In the genomic region with DNA sequence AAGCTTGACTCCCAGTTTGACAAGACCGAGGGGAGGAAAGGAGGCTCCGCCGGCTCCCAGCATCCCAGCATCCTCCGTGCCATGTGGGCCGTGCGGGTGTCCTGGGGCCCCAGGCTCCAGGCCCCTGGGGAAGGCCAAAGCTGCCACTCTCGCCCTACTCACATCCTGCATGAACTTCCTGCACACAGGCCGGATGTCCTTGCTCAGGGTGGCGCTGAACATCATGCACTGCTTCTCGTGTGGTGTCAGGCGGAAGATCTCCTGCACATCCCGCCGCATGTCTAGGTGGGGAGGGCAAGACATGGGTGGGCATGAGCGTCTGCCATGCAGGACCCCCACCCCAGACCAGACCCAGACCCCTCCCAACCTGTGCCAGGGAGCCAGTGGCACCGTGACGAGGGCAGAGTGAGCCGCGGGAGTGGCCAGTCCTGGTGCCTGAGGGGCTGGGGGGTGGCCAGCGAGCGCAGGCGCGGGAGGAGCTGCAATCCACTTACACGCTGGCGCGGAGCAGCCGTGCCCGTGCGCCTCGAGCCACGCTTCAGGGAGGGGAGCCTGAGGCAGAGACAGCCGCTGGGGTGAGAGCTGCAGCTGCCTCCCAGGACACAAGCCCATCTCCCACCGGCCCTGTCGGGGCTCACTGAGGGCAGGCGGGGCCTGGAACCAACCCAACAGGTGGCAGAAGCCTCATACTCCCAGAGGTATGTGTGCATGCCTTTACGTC, we compare ENCODE assay signal across 15 cellular contexts. TPM values are rescaled to one million over a fixed set of nuclear protein-coding genes. Genes with fewer than 3 reads are reported as not detected.
DNase-seq lines count a peak whose midpoint lies in the region; ATAC-seq and TF ChIP-seq lines count a peak whose summit lies in the region.
"Had no signal": no experiment of that assay in that cellular context is flagged by ENCODE, and none has a peak within 500 bp of the region (broad histone marks: within the 10 kb centered on the region; RNA-seq: fewer than 3 reads in every experiment).

No MANE protein-coding gene starts in this region.

- peak overlapping the region; percentile 30 for H3K27ac ChIP-seq in CD8-positive, alpha-beta T cell (ENCODE audit: low read depth, low read length)
- peak overlapping the region in 3 of 4 donors; percentile 11 to 55 (median 19) for H3K27ac ChIP-seq in Peyer's patch
- no peak overlapping the region for H3K27ac ChIP-seq in naive thymus-derived CD4-positive, alpha-beta T cell (ENCODE audit: low read depth, low read length)

- no peaks in the 10 kb centered on the region for H3K9me3 ChIP-seq in CD8-positive, alpha-beta T cell (ENCODE audit: low read length)
- no peaks in the 10 kb centered on the region for H3K9me3 ChIP-seq in Peyer's patch
- no peaks in the 10 kb centered on the region for H3K9me3 ChIP-seq in naive thymus-derived CD4-positive, alpha-beta T cell (ENCODE audit: control insufficient read depth in 2 of 3, low read length in 3 of 3)

- POLR2A ChIA-PET in CD8-positive, alpha-beta T cell (lab: Charles Lee), result interaction anchor here (0.8 to 2.4 kb wide), 8 partner anchors 9 to 113 kb away, joined by 3 to 13 read pairs (median 5); partner anchors contain the start of genes ADGRE5, DDX39A and PKN1
- POLR2A ChIA-PET in naive thymus-derived CD4-positive, alpha-beta T cell (lab: Charles Lee), result interaction anchor here (0.6 to 1.4 kb wide), 5 partner anchors 10 to 104 kb away, joined by 3 to 5 read pairs (median 3); no protein-coding TSS in a partner anchor

- no peak overlapping the region for H3K4me3 ChIP-seq in CD8-positive, alpha-beta T cell (ENCODE audit: low read depth, low read length)
- H3K4me3 ChIP-seq in Peyer's patch, result no peak overlapping the region
- H3K4me3 ChIP-seq in naive thymus-derived CD4-positive, alpha-beta T cell (ENCODE audit: low read length), result no peak overlapping the region

- peaks cover 76% of the 10 kb centered on the region for H3K36me3 ChIP-seq in CD8-positive, alpha-beta T cell (ENCODE audit: insufficient read depth, low read length)
- H3K36me3 ChIP-seq in Peyer's patch, result peaks cover 0 to 87% (median 0%) of the 10 kb centered on the region in 3 donors
- H3K36me3 ChIP-seq in naive thymus-derived CD4-positive, alpha-beta T cell (ENCODE audit: control insufficient read depth in 2 of 3, insufficient read depth in 3 of 3, low read length in 3 of 3), result peaks cover 50 to 86% (median 53%) of the 10 kb centered on the region in 3 experiments

- no peaks in the 10 kb centered on the region for H3K9me3 Mint-ChIP-seq in CD8-positive, alpha-beta T cell
- H3K9me3 Mint-ChIP-seq in naive thymus-derived CD4-positive, alpha-beta T cell, result no peaks in the 10 kb centered on the region
- H3K9me3 Mint-ChIP-seq: naive B cell had no signal

- peak in 4 of 7 experiments; percentile 30 to 68 (median 54) for DNase-seq in CD8-positive, alpha-beta T cell
- peak; percentile 54 to 74 (median 54) for DNase-seq in Peyer's patch
- DNase-seq in activated effector memory CD4-positive, alpha-beta T cell treated with Interleukin-2 at 50 U/mL for 16 hours, result peak; percentile 56
- peak in 2 of 9 donors; percentile 27 to 31 for DNase-seq in naive thymus-derived CD4-positive, alpha-beta T cell
- DNase-seq in DMS53 treated with DMSO at 0.1 percent for 48 hours (lab: John Stamatoyannopoulos, UW; ENCODE audit: unreplicated experiment), result no peak
- DNase-seq in NCI-H2081 (lab: John Stamatoyannopoulos, UW), result no peak
- no peak for DNase-seq in A172 (ENCODE audit: low spot score)
- no peak for DNase-seq in NCI-H2107 treated with DMSO at 0.1 percent for 48 hours (lab: John Stamatoyannopoulos, UW; ENCODE audit: unreplicated experiment)
- DNase-seq: C1 segment of cervical spinal cord, KBM-7, naive B cell, NCI-H1436 treated with DMSO at 0.1 percent for 48 hours, NCI-H524, substantia nigra had no signal

- peak overlapping the region; percentile 79 for H3K27ac Mint-ChIP-seq in CD8-positive, alpha-beta T cell
- H3K27ac Mint-ChIP-seq in naive thymus-derived CD4-positive, alpha-beta T cell, result peak overlapping the region in 6 of 9 donors; percentile 5 to 85 (median 66)

- TF ChIP-seq POLR2A in Peyer's patch (IDR thresholded peaks at IDR 0.05), result no peak

- peaks cover 83% of the 10 kb centered on the region for H3K36me3 Mint-ChIP-seq in CD8-positive, alpha-beta T cell
- peaks cover 4 to 46% (median 21%) of the 10 kb centered on the region in 5 donors for H3K36me3 Mint-ChIP-seq in naive thymus-derived CD4-positive, alpha-beta T cell

- no peaks in the 10 kb centered on the region for H3K27me3 Mint-ChIP-seq in CD8-positive, alpha-beta T cell (ENCODE audit: low read depth)
- no peaks in the 10 kb centered on the region for H3K27me3 Mint-ChIP-seq in naive thymus-derived CD4-positive, alpha-beta T cell
- H3K27me3 Mint-ChIP-seq: naive B cell had no signal

- TF ChIP-seq CTCF in CD8-positive, alpha-beta T cell (IDR thresholded peaks at IDR 0.05), result no peak
- no peak for TF ChIP-seq CTCF in Peyer's patch (IDR thresholded peaks at IDR 0.05)

- H3K4me3 Mint-ChIP-seq in CD8-positive, alpha-beta T cell, result peak overlapping the region; percentile 26
- peak overlapping the region in 3 of 10 donors; percentile 25 to 58 (median 33) for H3K4me3 Mint-ChIP-seq in naive thymus-derived CD4-positive, alpha-beta T cell
- H3K4me3 Mint-ChIP-seq: naive B cell had no signal

- peaks cover 66% of the 10 kb centered on the region for H3K4me1 ChIP-seq in CD8-positive, alpha-beta T cell (ENCODE audit: insufficient read depth, low read length)
- peaks cover 0 to 57% (median 3%) of the 10 kb centered on the region in 4 donors for H3K4me1 ChIP-seq in Peyer's patch
- H3K4me1 ChIP-seq in naive thymus-derived CD4-positive, alpha-beta T cell (ENCODE audit: control insufficient read depth in 2 of 2, insufficient read depth in 2 of 2, low read length in 2 of 2), result peaks cover 29 to 51% of the 10 kb centered on the region in 2 donors

- H3K27me3 ChIP-seq in CD8-positive, alpha-beta T cell (ENCODE audit: insufficient read depth, low read length), result no peaks in the 10 kb centered on the region
- no peaks in the 10 kb centered on the region for H3K27me3 ChIP-seq in Peyer's patch
- H3K27me3 ChIP-seq in naive thymus-derived CD4-positive, alpha-beta T cell (ENCODE audit: control insufficient read depth in 2 of 2, insufficient read depth in 2 of 2, low read length in 2 of 2), result no peaks in the 10 kb centered on the region

- CTCF ChIA-PET in CD8-positive, alpha-beta T cell (lab: Charles Lee), result interaction anchor here (0.8 to 14.6 kb wide), 9 partner anchors 21 to 274 kb away, joined by 3 to 218 read pairs (median 5); partner anchors contain the start of genes ADGRE5 and ASF1B
- CTCF ChIA-PET in naive thymus-derived CD4-positive, alpha-beta T cell (lab: Charles Lee), result interaction anchor here (0.6 to 2.3 kb wide), 3 partner anchors 10 to 49 kb away, joined by 3 to 5 read pairs (median 4); no protein-coding TSS in a partner anchor

- intact Hi-C loops in CD8-positive, alpha-beta T cell (cut with DNase I, micrococcal nuclease), result no loop called here
- intact Hi-C loops in naive thymus-derived CD4-positive, alpha-beta T cell (cut with micrococcal nuclease), result no loop called here

- peak; percentile 19 for ATAC-seq in CD8-positive, alpha-beta T cell
- ATAC-seq in naive thymus-derived CD4-positive, alpha-beta T cell, result peak; percentile 3
- ATAC-seq: sciatic nerve had no signal

- peaks cover 48% of the 10 kb centered on the region for H3K4me1 Mint-ChIP-seq in CD8-positive, alpha-beta T cell (ENCODE audit: low read depth)
- peaks cover 21 to 53% (median 39%) of the 10 kb centered on the region in 7 donors for H3K4me1 Mint-ChIP-seq in naive thymus-derived CD4-positive, alpha-beta T cell

RNA-seq across cellular contexts. Expression of gene DDX39A, which starts 8.9 kb away (rescaled TPM):
- 100 to 1,000 TPM; 342 to 372 TPM for total RNA-seq in CD8-positive, alpha-beta T cell
- 100 to 1,000 TPM in 3 of 4 donors, 10 to 100 TPM in 1; 52.5 to 283 (median 115) TPM for total RNA-seq in Peyer's patch
- total RNA-seq in naive thymus-derived CD4-positive, alpha-beta T cell, result 100 to 1,000 TPM; 135 to 288 (median 215) TPM
- polyA plus RNA-seq in naive thymus-derived CD4-positive, alpha-beta T cell, result 100 to 1,000 TPM in 1 of 2 donors, 10 to 100 TPM in 1; 98.6 to 134 TPM
- 312 and 320 TPM in 2 replicates for total RNA-seq in A172 (2014; rRNA removed; shearing (Covaris generic))

RNA-seq across cellular contexts. Expression of gene PKN1, which starts 22.9 kb away (rescaled TPM):
- total RNA-seq in CD8-positive, alpha-beta T cell, result 100 to 1,000 TPM; 152 to 158 TPM
- total RNA-seq in Peyer's patch, result 100 to 1,000 TPM in 1 of 4 donors, 10 to 100 TPM in 3; 13.1 to 140 (median 28.2) TPM
- total RNA-seq in naive thymus-derived CD4-positive, alpha-beta T cell, result 100 to 1,000 TPM; 194 to 211 (median 206) TPM
- 10 to 100 TPM; 47.2 to 88.2 TPM for polyA plus RNA-seq in naive thymus-derived CD4-positive, alpha-beta T cell
- total RNA-seq in A172 (2014; rRNA removed; shearing (Covaris generic)), result 181 and 208 TPM in 2 replicates

RNA-seq across cellular contexts. Expression of gene ADGRE5, which starts 29.0 kb away (rescaled TPM):
- total RNA-seq in CD8-positive, alpha-beta T cell, result 100 to 1,000 TPM; 822 to 834 TPM
- 100 to 1,000 TPM in 2 of 4 donors, 10 to 100 TPM in 2; 70.6 to 159 (median 110) TPM for total RNA-seq in Peyer's patch
- 1,000 to 10,000 TPM in 1 of 5 experiments, 100 to 1,000 TPM in 4; 128 to 1,529 (median 215) TPM for total RNA-seq in naive thymus-derived CD4-positive, alpha-beta T cell
- polyA plus RNA-seq in naive thymus-derived CD4-positive, alpha-beta T cell, result 100 to 1,000 TPM; 122 to 214 TPM
- total RNA-seq in A172 (2014; rRNA removed; shearing (Covaris generic)), result 72.8 and 74.8 TPM in 2 replicates

Comparison
In these comparisons a context has a peak if more than half of its experiments do, and no peak if none do; other contexts are left out.
1. DNase-seq: peak in CD8-positive, alpha-beta T cell (4 of 7), Peyer's patch (3 of 3) and activated effector memory CD4-positive, alpha-beta T cell treated with Interleukin-2 at 50 U/mL for 16 hours (single experiment); none in DMS53 treated with DMSO at 0.1 percent for 48 hours (single experiment), NCI-H2081 (0 of 2), A172 (single experiment) and NCI-H2107 treated with DMSO at 0.1 percent for 48 hours (single experiment).